In the genomic region with DNA sequence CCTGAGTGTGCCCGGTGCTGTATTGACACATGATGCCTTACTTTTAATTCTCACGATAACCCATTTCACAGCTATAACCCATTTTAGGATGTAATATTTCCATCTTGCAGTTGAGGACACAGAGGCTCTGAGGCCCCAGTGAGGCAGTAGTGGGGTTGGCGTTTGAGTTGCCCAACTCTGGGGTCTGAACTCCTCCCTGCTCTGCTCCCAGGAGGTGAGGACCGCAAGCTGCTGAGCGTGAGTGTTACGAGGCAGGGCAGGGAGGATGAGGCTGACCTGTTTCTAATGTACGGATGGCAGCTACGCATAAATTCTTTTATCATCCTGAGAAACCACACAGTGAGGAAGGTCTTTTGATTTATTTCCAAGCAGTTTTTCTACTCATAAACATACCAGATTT, we compare ENCODE assay signal across 10 cellular contexts. TPM values are rescaled to one million over a fixed set of nuclear protein-coding genes. Genes with fewer than 3 reads are reported as not detected.
A peak's percentile ranks its signal among the peaks of the same experiment; 100 is the strongest.
DNase-seq lines count a peak whose midpoint lies in the region; ATAC-seq lines count a peak whose summit lies in the region.
"Had no signal": no experiment of that assay in that cellular context is flagged by ENCODE, and none has a peak within 500 bp of the region (broad histone marks: within the 10 kb centered on the region; RNA-seq: fewer than 3 reads in every experiment).

No MANE protein-coding gene starts in this region.

- H3K4me1 Mint-ChIP-seq in T-cell = peaks cover 63 to 76% (median 66%) of the 10 kb centered on the region in 3 donors

- peaks cover 26% of the 10 kb centered on the region for H3K36me3 ChIP-seq in MG63

- no peaks in the 10 kb centered on the region for H3K9me3 Mint-ChIP-seq in T-cell

- peak overlapping the region; percentile 88 to 95 for H3K27ac Mint-ChIP-seq in T-cell

- H3K9me3 ChIP-seq in MG63 = no peaks in the 10 kb centered on the region

- POLR2A ChIA-PET in T-cell (lab: Charles Lee) = no interaction called here

- H3K4me3 Mint-ChIP-seq in T-cell = peak overlapping the region; percentile 3 to 62 (median 45)

- CTCF ChIA-PET in T-cell (lab: Charles Lee) = no interaction called here

- H3K27me3 ChIP-seq in MG63 = no peaks in the 10 kb centered on the region

- no peaks in the 10 kb centered on the region for H3K27me3 Mint-ChIP-seq in T-cell

- peak overlapping the region; percentile 98 for H3K27ac ChIP-seq in epithelial cell of prostate

- no peak for ATAC-seq in T-cell (replicated peaks in 1 of 4)
- ATAC-seq in sciatic nerve = peak; percentile 2
- no peak for ATAC-seq in HG02981 (IDR thresholded peaks at IDR 0.05; ENCODE audit: unreplicated experiment)

- intact Hi-C loops in sciatic nerve (cut with DNase I) = no loop called here

- peaks cover 31% of the 10 kb centered on the region for H3K36me3 Mint-ChIP-seq in T-cell

- no peak overlapping the region for H3K4me3 ChIP-seq in MG63

- DNase-seq in Daoy (ENCODE audit: low read depth) (peak; percentile 1), T-cell (no peak), epithelial cell of prostate (ENCODE audit: low read depth, low spot score) (no peak), sciatic nerve (ENCODE audit: low spot score) (no peak), LoVo (ENCODE audit: low spot score) (no peak), NCI-H2171 treated with DMSO at 0.1 percent for 48 hours (lab: John Stamatoyannopoulos, UW) (no peak), MG63 (no peak)
- DNase-seq: kidney glomerular epithelial cell, NCI-H446 treated with DMSO at 0.1 percent for 48 hours had no signal

RNA-seq across cellular contexts. Expression of a gene that starts 11.4 kb away (rescaled TPM):
- total RNA-seq in Daoy (2014; rRNA removed; shearing (Covaris generic)) = 35.5 and 36.7 TPM in 2 replicates
- total RNA-seq in T-cell (10 to 100 TPM; 30.7 to 34.3 (median 33.9) TPM), sciatic nerve (67.2 TPM)
- total RNA-seq in MG63 (2014; rRNA removed; shearing (Covaris generic); ENCODE audit: low replicate concordance) = 13.8 and 19.1 TPM in 2 replicates

RNA-seq across cellular contexts. Expression of a gene that starts 11.6 kb away (rescaled TPM):
- 7.1 and 8.9 TPM in 2 replicates for total RNA-seq in Daoy (2014; rRNA removed; shearing (Covaris generic))
- 10 to 100 TPM in 4 of 5 donors, 1 to 10 TPM in 1; 9.7 to 15.6 (median 11.7) TPM for total RNA-seq in T-cell
- total RNA-seq in sciatic nerve = 12.8 TPM
- 9.6 and 17.8 TPM in 2 replicates for total RNA-seq in MG63 (2014; rRNA removed; shearing (Covaris generic); ENCODE audit: low replicate concordance)

RNA-seq across cellular contexts. Expression of a gene that starts 27.4 kb away (rescaled TPM):
- not detected in 2 replicates for total RNA-seq in Daoy (2014; rRNA removed; shearing (Covaris generic))
- total RNA-seq in T-cell = 1 to 10 TPM in 3 of 5 donors, under 1 TPM in 2; 0.53 to 5.5 (median 3.3) TPM
- total RNA-seq in sciatic nerve = 38.7 TPM
- not detected in 2 replicates for total RNA-seq in MG63 (2014; rRNA removed; shearing (Covaris generic); ENCODE audit: low replicate concordance)

RNA-seq across cellular contexts. Expression of a gene that starts 54.0 kb away (rescaled TPM):
- 16.3 and 17.1 TPM in 2 replicates for total RNA-seq in Daoy (2014; rRNA removed; shearing (Covaris generic))
- total RNA-seq in T-cell (10 to 100 TPM in 2 of 5 donors, 1 to 10 TPM in 3; 5.4 to 11.6 (median 10.0) TPM), sciatic nerve (9.6 TPM)
- total RNA-seq in MG63 (2014; rRNA removed; shearing (Covaris generic); ENCODE audit: low replicate concordance) = 16.9 and 29.7 TPM in 2 replicates

RNA-seq across cellular contexts. Expression of a gene that starts 54.1 kb away (rescaled TPM):
- total RNA-seq in Daoy (2014; rRNA removed; shearing (Covaris generic)) = 73.7 and 75.5 TPM in 2 replicates
- total RNA-seq in T-cell = 10 to 100 TPM; 51.0 to 78.4 (median 71.3) TPM
- 46.4 TPM for total RNA-seq in sciatic nerve
- total RNA-seq in MG63 (2014; rRNA removed; shearing (Covaris generic); ENCODE audit: low replicate concordance) = 14.5 and 22.4 TPM in 2 replicates
